In the genomic region with DNA sequence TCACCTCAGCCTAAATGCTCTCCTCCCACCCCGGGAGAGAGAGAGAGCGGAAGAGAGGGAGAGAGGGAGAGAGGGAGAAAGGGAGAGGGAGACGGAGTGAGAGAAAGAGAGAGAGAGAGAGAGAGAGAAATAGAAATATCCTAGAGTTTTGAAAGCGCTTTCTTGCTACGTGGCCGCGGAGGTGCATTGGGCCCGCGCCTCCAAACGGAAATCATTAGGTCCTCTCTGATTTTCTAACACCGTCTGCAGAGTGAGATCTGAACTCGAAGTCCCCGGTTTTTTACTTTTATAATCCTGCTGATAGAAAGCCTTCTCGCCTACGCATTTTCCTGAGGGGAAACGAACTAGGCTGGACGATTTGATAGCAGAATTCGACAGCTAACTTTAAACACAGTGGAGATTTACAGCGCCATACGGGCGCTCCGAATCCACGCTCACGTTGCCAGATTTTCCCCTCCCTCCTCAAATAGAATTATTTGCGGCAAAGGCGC, we compare ENCODE assay signal across 1 cellular context.
TF ChIP-seq lines count a peak whose summit lies in the region.

No MANE protein-coding gene starts in this region.

TF ChIP-seq in SK-N-SH treated with all-trans-retinoic acid at 6 μM for 48 hours, 23 proteins besides CTCF, POLR2A, EP300 and RAD21 (continued from another document):
- no peak for TF ChIP-seq TSHZ2 (CRISPR knock-in tag; IDR thresholded peaks at IDR 0.05)
- no peak for TF ChIP-seq RARB (CRISPR knock-in tag; IDR thresholded peaks at IDR 0.05)
- TF ChIP-seq TCF4 (CRISPR knock-in tag; IDR thresholded peaks at IDR 0.05; ENCODE audit: borderline replicate concordance): no peak
- TF ChIP-seq, protein P1, sequence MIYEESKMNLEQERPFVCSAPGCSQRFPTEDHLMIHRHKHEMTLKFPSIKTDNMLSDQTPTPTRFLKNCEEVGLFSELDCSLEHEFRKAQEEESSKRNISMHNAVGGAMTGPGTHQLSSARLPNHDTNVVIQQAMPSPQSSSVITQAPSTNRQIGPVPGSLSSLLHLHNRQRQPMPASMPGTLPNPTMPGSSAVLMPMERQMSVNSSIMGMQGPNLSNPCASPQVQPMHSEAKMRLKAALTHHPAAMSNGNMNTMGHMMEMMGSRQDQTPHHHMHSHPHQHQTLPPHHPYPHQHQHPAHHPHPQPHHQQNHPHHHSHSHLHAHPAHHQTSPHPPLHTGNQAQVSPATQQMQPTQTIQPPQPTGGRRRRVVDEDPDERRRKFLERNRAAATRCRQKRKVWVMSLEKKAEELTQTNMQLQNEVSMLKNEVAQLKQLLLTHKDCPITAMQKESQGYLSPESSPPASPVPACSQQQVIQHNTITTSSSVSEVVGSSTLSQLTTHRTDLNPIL (CRISPR knock-in tag; IDR thresholded peaks at IDR 0.05; ENCODE audit: low read depth): no peak
- TF ChIP-seq, protein P2, sequence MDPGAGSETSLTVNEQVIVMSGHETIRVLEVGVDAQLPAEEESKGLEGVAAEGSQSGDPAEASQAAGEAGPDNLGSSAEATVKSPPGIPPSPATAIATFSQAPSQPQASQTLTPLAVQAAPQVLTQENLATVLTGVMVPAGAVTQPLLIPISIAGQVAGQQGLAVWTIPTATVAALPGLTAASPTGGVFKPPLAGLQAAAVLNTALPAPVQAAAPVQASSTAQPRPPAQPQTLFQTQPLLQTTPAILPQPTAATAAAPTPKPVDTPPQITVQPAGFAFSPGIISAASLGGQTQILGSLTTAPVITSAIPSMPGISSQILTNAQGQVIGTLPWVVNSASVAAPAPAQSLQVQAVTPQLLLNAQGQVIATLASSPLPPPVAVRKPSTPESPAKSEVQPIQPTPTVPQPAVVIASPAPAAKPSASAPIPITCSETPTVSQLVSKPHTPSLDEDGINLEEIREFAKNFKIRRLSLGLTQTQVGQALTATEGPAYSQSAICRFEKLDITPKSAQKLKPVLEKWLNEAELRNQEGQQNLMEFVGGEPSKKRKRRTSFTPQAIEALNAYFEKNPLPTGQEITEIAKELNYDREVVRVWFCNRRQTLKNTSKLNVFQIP (CRISPR knock-in tag; IDR thresholded peaks at IDR 0.05; ENCODE audit: borderline replicate concordance, low read depth): no peak
- TF ChIP-seq, protein P3, sequence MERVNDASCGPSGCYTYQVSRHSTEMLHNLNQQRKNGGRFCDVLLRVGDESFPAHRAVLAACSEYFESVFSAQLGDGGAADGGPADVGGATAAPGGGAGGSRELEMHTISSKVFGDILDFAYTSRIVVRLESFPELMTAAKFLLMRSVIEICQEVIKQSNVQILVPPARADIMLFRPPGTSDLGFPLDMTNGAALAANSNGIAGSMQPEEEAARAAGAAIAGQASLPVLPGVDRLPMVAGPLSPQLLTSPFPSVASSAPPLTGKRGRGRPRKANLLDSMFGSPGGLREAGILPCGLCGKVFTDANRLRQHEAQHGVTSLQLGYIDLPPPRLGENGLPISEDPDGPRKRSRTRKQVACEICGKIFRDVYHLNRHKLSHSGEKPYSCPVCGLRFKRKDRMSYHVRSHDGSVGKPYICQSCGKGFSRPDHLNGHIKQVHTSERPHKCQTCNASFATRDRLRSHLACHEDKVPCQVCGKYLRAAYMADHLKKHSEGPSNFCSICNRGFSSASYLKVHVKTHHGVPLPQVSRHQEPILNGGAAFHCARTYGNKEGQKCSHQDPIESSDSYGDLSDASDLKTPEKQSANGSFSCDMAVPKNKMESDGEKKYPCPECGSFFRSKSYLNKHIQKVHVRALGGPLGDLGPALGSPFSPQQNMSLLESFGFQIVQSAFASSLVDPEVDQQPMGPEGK (CRISPR knock-in tag; IDR thresholded peaks at IDR 0.05; ENCODE audit: borderline replicate concordance): no peak
